Comparison of ENCODE assay signal across 8 cellular contexts in genomic region chr12:2691340-2692111, GRCh38.
DNase-seq lines count a peak whose midpoint lies in the region; ATAC-seq, FAIRE-seq and TF ChIP-seq lines count a peak whose summit lies in the region.

No MANE protein-coding gene starts in this region.

- no peaks in the 10 kb centered on the region for H3F3A ChIP-seq in DOHH2 (ENCODE audit: control insufficient read depth, insufficient read depth)
- no peaks in the 10 kb centered on the region for H3F3A ChIP-seq in smooth muscle cell (ENCODE audit: low read depth)

- peak overlapping the region; percentile 97 for H2AFZ ChIP-seq in smooth muscle cell (ENCODE audit: low read depth)

- H3K36me3 Mint-ChIP-seq in activated T-cell treated with anti-CD3 and anti-CD28 coated beads, Interleukin-2, amount 50 U/mL, for 24 hours (ENCODE audit: low read depth), result peaks cover 2% of the 10 kb centered on the region

- peak overlapping the region; percentile 92 for H3K27ac Mint-ChIP-seq in activated T-cell treated with anti-CD3 and anti-CD28 coated beads, Interleukin-2, amount 50 U/mL, for 24 hours

- H3K9me3 ChIP-seq in DOHH2 (ENCODE audit: control insufficient read depth, insufficient read depth, low read length), result no peaks in the 10 kb centered on the region
- H3K9me3 ChIP-seq in smooth muscle cell (replicated peaks; ENCODE audit: low read depth), result no peaks in the 10 kb centered on the region

- H3K4me1 ChIP-seq in DOHH2 (ENCODE audit: control insufficient read depth, low read length), result peaks cover 22% of the 10 kb centered on the region
- peaks cover 3% of the 10 kb centered on the region for H3K4me1 ChIP-seq in smooth muscle cell (ENCODE audit: low read depth)

- H3K27me3 ChIP-seq in DOHH2 (ENCODE audit: control insufficient read depth, low read length), result peaks cover 45% of the 10 kb centered on the region
- peaks cover 7% of the 10 kb centered on the region for H3K27me3 ChIP-seq in smooth muscle cell (ENCODE audit: low read depth)

- H3K27me3 Mint-ChIP-seq in activated T-cell treated with anti-CD3 and anti-CD28 coated beads, Interleukin-2, amount 50 U/mL, for 24 hours, result peaks cover 16% of the 10 kb centered on the region

- H3K9me2 ChIP-seq in DOHH2 (replicated peaks; ENCODE audit: control insufficient read depth, low read length), result no peaks in the 10 kb centered on the region

- no peak for FAIRE-seq in RCC 7860 (lab: Jason Lieb, UNC)

- peak overlapping the region; percentile 86 for H3K4me3 Mint-ChIP-seq in activated T-cell treated with anti-CD3 and anti-CD28 coated beads, Interleukin-2, amount 50 U/mL, for 24 hours

- DNase-seq in NCI-H1092 (lab: John Stamatoyannopoulos, UW), result peak; percentile 54
- DNase-seq in activated T-cell treated with anti-CD3 and anti-CD28 coated beads, Interleukin-2, amount 50 U/mL, for 24 hours, result peak; percentile 77
- no peak for DNase-seq in left cardiac atrium
- DNase-seq in smooth muscle cell (lab: John Stamatoyannopoulos, UW; ENCODE audit: unreplicated experiment), result no peak
- no peak for DNase-seq in RCC 7860 (ENCODE audit: low spot score)
- DNase-seq in T1000 (lab: John Stamatoyannopoulos, UW), result no peak

- H4K20me1 ChIP-seq in DOHH2 (ENCODE audit: control insufficient read depth, insufficient read depth, low read depth, low read length) (no peaks in the 10 kb centered on the region), smooth muscle cell (ENCODE audit: low read depth) (no peaks in the 10 kb centered on the region)

- intact Hi-C loops in left cardiac atrium (cut with DNase I), result no loop called here

- 4% methylated on average over 60 of the region's 63 CpGs for WGBS in smooth muscle cell (ENCODE audit: low lambda C conversion rate)

- H3K9me3 Mint-ChIP-seq in activated T-cell treated with anti-CD3 and anti-CD28 coated beads, Interleukin-2, amount 50 U/mL, for 24 hours, result no peaks in the 10 kb centered on the region

- no peak overlapping the region for H3K9ac ChIP-seq in smooth muscle cell (ENCODE audit: low read depth)

- H3K36me3 ChIP-seq in DOHH2 (ENCODE audit: control insufficient read depth, low read length) (no peaks in the 10 kb centered on the region), smooth muscle cell (ENCODE audit: low read depth) (no peaks in the 10 kb centered on the region)

- H3K4me2 ChIP-seq in DOHH2 (ENCODE audit: low read length) (peak overlapping the region; percentile 51), smooth muscle cell (peak overlapping the region; percentile 98)

- H3K27ac ChIP-seq in DOHH2 (ENCODE audit: low read depth, low read length), result no peak overlapping the region
- no peak overlapping the region for H3K27ac ChIP-seq in smooth muscle cell (ENCODE audit: low read depth)

- peak overlapping the region; percentile 65 for H3K4me3 ChIP-seq in DOHH2 (ENCODE audit: low read length)
- H3K4me3 ChIP-seq in smooth muscle cell, result peak overlapping the region; percentile 75

- no peak for TF ChIP-seq CTCF in DOHH2 (IDR thresholded peaks at IDR 0.05; ENCODE audit: low read depth, low read length, poor library complexity, severe bottlenecking)
- no peak for TF ChIP-seq CTCF in smooth muscle cell (IDR thresholded peaks at IDR 0.05; ENCODE audit: borderline replicate concordance, insufficient read depth, poor library complexity, severe bottlenecking)

- peaks cover 39% of the 10 kb centered on the region for H3K4me1 Mint-ChIP-seq in activated T-cell treated with anti-CD3 and anti-CD28 coated beads, Interleukin-2, amount 50 U/mL, for 24 hours (ENCODE audit: low read depth)

- H3K79me2 ChIP-seq in DOHH2 (ENCODE audit: control insufficient read depth, low read length) (no peaks in the 10 kb centered on the region), smooth muscle cell (ENCODE audit: low read depth) (no peaks in the 10 kb centered on the region)

- ATAC-seq in GM21529 (IDR thresholded peaks at IDR 0.05; ENCODE audit: unreplicated experiment) (peak; percentile 84), left cardiac atrium (peak; percentile 38 to 73)

Comparison
In these comparisons a context has a peak if more than half of its experiments do, and no peak if none do; other contexts are left out.
1. DNase-seq: peak in NCI-H1092 (single experiment) and activated T-cell treated with anti-CD3 and anti-CD28 coated beads, Interleukin-2, amount 50 U/mL, for 24 hours (single experiment); none in left cardiac atrium (single experiment), smooth muscle cell (single experiment), RCC 7860 (single experiment) and T1000 (single experiment).